In the genomic region with DNA sequence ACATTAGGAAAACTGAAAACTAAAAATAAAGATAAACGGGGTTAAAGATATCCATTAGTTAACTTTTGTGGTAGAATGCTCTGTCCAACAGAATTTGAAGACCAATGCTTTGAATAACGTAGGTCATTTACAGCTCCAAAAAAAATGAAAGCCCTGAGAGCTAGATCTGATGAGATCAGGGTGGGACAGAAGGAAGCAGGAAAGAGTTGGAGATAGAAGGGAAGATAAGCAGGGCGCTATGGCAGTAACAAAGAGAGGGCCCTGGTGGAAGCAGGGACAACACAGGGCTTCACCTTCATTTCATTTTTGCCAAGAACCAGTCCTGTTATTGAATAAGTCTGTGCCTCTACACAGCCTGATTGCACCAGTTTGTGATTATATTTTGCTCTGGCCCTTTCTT, we compare ENCODE assay signal across 5 cellular contexts. TPM values are rescaled to one million over a fixed set of nuclear protein-coding genes. Genes with fewer than 3 reads are reported as not detected.
"Had no signal": no experiment of that assay in that cellular context is flagged by ENCODE, and none has a peak within 500 bp of the region (broad histone marks: within the 10 kb centered on the region; RNA-seq: fewer than 3 reads in every experiment).

No MANE protein-coding gene starts in this region.

- H3K9ac ChIP-seq: GM23248 had no signal

- ATAC-seq: HepG2 had no signal

- H3K4me3 ChIP-seq: GM23248 had no signal

- H3K27ac ChIP-seq: GM23248 had no signal

- H2AFZ ChIP-seq: GM23248 had no signal

- DNase-seq: GM23248, H9, HCEC 1CT had no signal

RNA-seq across cellular contexts. Expression of gene RGS8, which starts 51.0 kb away (rescaled TPM):
- total RNA-seq: GM23248, H9, HepG2 had no signal
- polyA plus RNA-seq: GM23248, HepG2, IgD-negative memory B cell had no signal
